In genomic region chr19:27722625-27723024, GRCh38 we compare ENCODE assay signal across 23 cellular contexts.
"Had no signal": no experiment of that assay in that cellular context is flagged by ENCODE, and none has a peak within 500 bp of the region (broad histone marks: within the 10 kb centered on the region; RNA-seq: fewer than 3 reads in every experiment).

No MANE protein-coding gene starts in this region.

- H3K4me1 ChIP-seq: colonic mucosa, esophagus muscularis mucosa, esophagus squamous epithelium, foreskin keratinocyte, gastrocnemius medialis, gastroesophageal sphincter, heart left ventricle, heart right ventricle had no signal

- H3K36me3 ChIP-seq: colonic mucosa, gastrocnemius medialis had no signal

- H3K9me3 ChIP-seq: colonic mucosa, gastrocnemius medialis had no signal

- DNase-seq: colonic mucosa; cortex of kidney; dermis blood vessel endothelial cell; dorsolateral prefrontal cortex; effector CD4-positive, alpha-beta T cell; effector CD8-positive, alpha-beta T cell; effector memory CD4-positive, alpha-beta T cell; effector memory CD8-positive, alpha-beta T cell; endodermal cell; erythroblast; esophagus squamous epithelium; foreskin fibroblast; foreskin keratinocyte; foreskin melanocyte; gastrocnemius medialis; glutamatergic neuron; head of caudate nucleus; heart left ventricle; heart right ventricle had no signal

- H3K27ac ChIP-seq: colonic mucosa, coronary artery, dorsolateral prefrontal cortex, epithelial cell of prostate, esophagus muscularis mucosa, esophagus squamous epithelium, foreskin keratinocyte, gastrocnemius medialis, gastroesophageal sphincter, heart left ventricle, heart right ventricle had no signal

- H3K4me3 ChIP-seq: colonic mucosa, coronary artery, dorsolateral prefrontal cortex, esophagus muscularis mucosa, esophagus squamous epithelium, gastrocnemius medialis, gastroesophageal sphincter, heart left ventricle, heart right ventricle had no signal
